8 cellular contexts compared by ENCODE assay signal in genomic region chr3:14847613-14848541, GRCh38. TPM values are rescaled to one million over a fixed set of nuclear protein-coding genes. Genes with fewer than 3 reads are reported as not detected.
A peak's percentile ranks its signal among the peaks of the same experiment; 100 is the strongest.
DNase-seq lines count a peak whose midpoint lies in the region; ATAC-seq, FAIRE-seq and TF ChIP-seq lines count a peak whose summit lies in the region.
"Had no signal": no experiment of that assay in that cellular context is flagged by ENCODE, and none has a peak within 500 bp of the region (broad histone marks: within the 10 kb centered on the region; RNA-seq: fewer than 3 reads in every experiment).

No MANE protein-coding gene starts in this region.

- no peaks in the 10 kb centered on the region for H3K36me3 Mint-ChIP-seq in stimulated activated effector memory CD8-positive, alpha-beta T cell treated with anti-CD3 and anti-CD28 coated beads, Interleukin-12 subunit alpha, Interleukin-12 subunit beta, amount 100 ng/mL, for 72 hours

- ATAC-seq in GM21825 (IDR thresholded peaks at IDR 0.05; ENCODE audit: unreplicated experiment) (peak; percentile 69), RWPE2 (ENCODE audit: low read depth) (peak; percentile 36; the same call in 1 of the 3 replicates), left ventricle myocardium superior (peak; percentile 72), HG03175 (IDR thresholded peaks at IDR 0.05; ENCODE audit: unreplicated experiment) (no peak)
- ATAC-seq in stimulated activated effector memory CD8-positive, alpha-beta T cell treated with anti-CD3 and anti-CD28 coated beads, Interleukin-12 subunit alpha, Interleukin-12 subunit beta, amount 100 ng/mL, for 72 hours = peak; percentile 3

- no peak for FAIRE-seq in RCC 7860 (lab: Jason Lieb, UNC)

- intact Hi-C loops in left ventricle myocardium superior (cut with micrococcal nuclease) = no loop called here

- no peaks in the 10 kb centered on the region for H3K4me1 ChIP-seq in RWPE2 (ENCODE audit: insufficient read depth, poor library complexity, severe bottlenecking)

- H3K27ac Mint-ChIP-seq in stimulated activated effector memory CD8-positive, alpha-beta T cell treated with anti-CD3 and anti-CD28 coated beads, Interleukin-12 subunit alpha, Interleukin-12 subunit beta, amount 100 ng/mL, for 72 hours = no peak overlapping the region

- TF ChIP-seq CTCF in RWPE2 (IDR thresholded peaks at IDR 0.05; ENCODE audit: poor library complexity, severe bottlenecking) = no peak

- peaks cover 13% of the 10 kb centered on the region for H3K4me1 Mint-ChIP-seq in stimulated activated effector memory CD8-positive, alpha-beta T cell treated with anti-CD3 and anti-CD28 coated beads, Interleukin-12 subunit alpha, Interleukin-12 subunit beta, amount 100 ng/mL, for 72 hours

- H3K27ac ChIP-seq in RWPE2 (ENCODE audit: poor library complexity, severe bottlenecking) = no peak overlapping the region

- no peak overlapping the region for H3K4me3 Mint-ChIP-seq in stimulated activated effector memory CD8-positive, alpha-beta T cell treated with anti-CD3 and anti-CD28 coated beads, Interleukin-12 subunit alpha, Interleukin-12 subunit beta, amount 100 ng/mL, for 72 hours

- peaks cover 12% of the 10 kb centered on the region for H3K27me3 ChIP-seq in RWPE2 (ENCODE audit: insufficient read depth, poor library complexity, severe bottlenecking)

- no peaks in the 10 kb centered on the region for H3K9me3 ChIP-seq in RWPE2 (ENCODE audit: severe bottlenecking)

- no peak overlapping the region for H3K4me3 ChIP-seq in RWPE2 (ENCODE audit: severe bottlenecking)

- H3K9me3 Mint-ChIP-seq in stimulated activated effector memory CD8-positive, alpha-beta T cell treated with anti-CD3 and anti-CD28 coated beads, Interleukin-12 subunit alpha, Interleukin-12 subunit beta, amount 100 ng/mL, for 72 hours = no peaks in the 10 kb centered on the region

- H3K36me3 ChIP-seq in RWPE2 (ENCODE audit: low read depth) = no peaks in the 10 kb centered on the region

- no peak for DNase-seq in RWPE2 (ENCODE audit: low spot score)
- DNase-seq in left ventricle myocardium superior = peak; percentile 69
- DNase-seq in stimulated activated effector memory CD8-positive, alpha-beta T cell treated with anti-CD3 and anti-CD28 coated beads, Interleukin-12 subunit alpha, Interleukin-12 subunit beta, amount 100 ng/mL, for 72 hours (ENCODE audit: low spot score in 2 of 2) = no peak
- no peak for DNase-seq in SK-N-DZ (ENCODE audit: low spot score)
- no peak for DNase-seq in RCC 7860 (ENCODE audit: low spot score)
- DNase-seq: NCI-H345 had no signal

RNA-seq across cellular contexts. Expression of gene FGD5, which starts 29.1 kb away (rescaled TPM):
- 16.3 TPM for total RNA-seq in left ventricle myocardium superior
- not detected in 2 replicates for polyA plus RNA-seq in SK-N-DZ (2014; cell fraction: cytosol; rRNA removed)
- not detected in 2 replicates for polyA plus RNA-seq in SK-N-DZ (2014; cell fraction: nucleus; rRNA removed)
